ENCODE assay signal across 23 cellular contexts in the genomic region with DNA sequence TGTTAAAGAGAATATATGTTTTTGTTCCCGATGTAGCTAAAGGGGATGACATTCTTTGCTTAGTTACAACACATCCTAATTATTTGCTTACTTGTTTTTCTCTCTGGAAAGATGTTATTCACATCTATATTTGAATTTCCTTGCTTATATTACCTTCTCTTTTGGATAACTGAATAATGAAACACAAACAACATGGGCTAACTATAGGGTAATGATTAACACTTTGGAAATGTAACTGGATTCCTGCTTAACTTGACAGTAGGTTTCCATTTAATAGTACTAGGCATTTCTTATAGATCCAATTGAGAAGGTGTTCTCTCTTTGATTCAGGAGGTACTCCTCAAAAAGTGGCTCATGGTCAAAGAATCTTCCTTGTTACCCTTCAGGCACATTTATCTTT.
DNase-seq lines count a peak whose midpoint lies in the region; ATAC-seq, FAIRE-seq and TF ChIP-seq lines count a peak whose summit lies in the region.
"Had no signal": no experiment of that assay in that cellular context is flagged by ENCODE, and none has a peak within 500 bp of the region (broad histone marks: within the 10 kb centered on the region; RNA-seq: fewer than 3 reads in every experiment).

No MANE protein-coding gene starts in this region.

- WGBS in psoas muscle, 3 donors: 70 to 80% (median 77%) methylated on average over 1 of the region's 1 CpG

- no peaks in the 10 kb centered on the region for H3K27me3 ChIP-seq in psoas muscle (ENCODE audit: insufficient read depth in 3 of 3, low read length in 2 of 3)
- H3K27me3 ChIP-seq: heart right ventricle, suprapubic skin had no signal

- H3K4me3 Mint-ChIP-seq in activated T-helper 17 cell treated with anti-CD3 and anti-CD28 coated beads, Interleukin-2, amount 50 U/mL, for 72 hours: no peak overlapping the region
- H3K4me3 Mint-ChIP-seq: CD4-positive, alpha-beta memory T cell; immature natural killer cell; natural killer cell treated with Interleukin-12 subunit alpha and Interleukin-12 subunit beta and Interleukin-15 and Interleukin-18, amount 100 ng/mL, for 72 hours had no signal

- peaks cover 0 to 51% of the 10 kb centered on the region in 2 donors for H3K36me3 ChIP-seq in psoas muscle (ENCODE audit: insufficient read depth in 1 of 2, low read depth in 1 of 2)

- DNase-seq in ELR (ENCODE audit: low read depth): peak; percentile 10
- DNase-seq in RCC 7860 (ENCODE audit: low spot score): no peak
- DNase-seq in kidney glomerular epithelial cell (lab: John Stamatoyannopoulos, UW): peak; percentile 70
- no peak for DNase-seq in psoas muscle
- DNase-seq in amygdala (lab: John Stamatoyannopoulos, UW): no peak
- DNase-seq: activated CD4-positive, alpha-beta T cell treated with anti-CD3 and anti-CD28 coated beads, Interleukin-2, amount 50 U/mL, for 1 hour; activated naive CD4-positive, alpha-beta T cell treated with anti-CD3 and anti-CD28 coated beads, Interleukin-2, amount 50 U/mL, for 16 hours; activated T-cell treated with anti-CD3 and anti-CD28 coated beads for 4 hours; CD4-positive, alpha-beta memory T cell; DMS79 treated with DMSO at 0.1 percent for 48 hours; heart right ventricle; immature natural killer cell; mesendoderm; NCI-H1436; NCI-H774; T-helper 1 cell had no signal

- H3K4me1 ChIP-seq in psoas muscle: peaks cover 20% of the 10 kb centered on the region
- H3K4me1 ChIP-seq: suprapubic skin had no signal

- no peak overlapping the region for H3K27ac ChIP-seq in psoas muscle
- H3K27ac ChIP-seq: coronary artery, heart right ventricle, suprapubic skin had no signal

- TF ChIP-seq CTCF in psoas muscle (IDR thresholded peaks at IDR 0.05): no peak

- no peaks in the 10 kb centered on the region for H3K9me3 ChIP-seq in psoas muscle
- H3K9me3 ChIP-seq: heart right ventricle, suprapubic skin had no signal

- peak; percentile 68 for FAIRE-seq in RCC 7860 (lab: Jason Lieb, UNC)
- FAIRE-seq: GM18507 had no signal

- ATAC-seq in psoas muscle (peak; percentile 40 to 65 (median 57)), HG03442 (IDR thresholded peaks at IDR 0.05; ENCODE audit: unreplicated experiment) (no peak), HG03159 (IDR thresholded peaks at IDR 0.05; ENCODE audit: unreplicated experiment) (no peak)
- no peak for ATAC-seq in activated T-helper 17 cell treated with anti-CD3 and anti-CD28 coated beads, Interleukin-2, amount 50 U/mL, for 72 hours (replicated peaks)
- ATAC-seq: heart right ventricle; natural killer cell treated with Interleukin-12 subunit alpha and Interleukin-12 subunit beta and Interleukin-15 and Interleukin-18, amount 100 ng/mL, for 72 hours had no signal

- intact Hi-C loops in psoas muscle (cut with DNase I): no loop called here

- no peaks in the 10 kb centered on the region for H3K9me3 Mint-ChIP-seq in activated T-helper 17 cell treated with anti-CD3 and anti-CD28 coated beads, Interleukin-2, amount 50 U/mL, for 72 hours
- H3K9me3 Mint-ChIP-seq: CD4-positive, alpha-beta memory T cell; immature natural killer cell; natural killer cell treated with Interleukin-12 subunit alpha and Interleukin-12 subunit beta and Interleukin-15 and Interleukin-18, amount 100 ng/mL, for 72 hours had no signal

- no peaks in the 10 kb centered on the region for H3K27me3 Mint-ChIP-seq in activated T-helper 17 cell treated with anti-CD3 and anti-CD28 coated beads, Interleukin-2, amount 50 U/mL, for 72 hours
- H3K27me3 Mint-ChIP-seq: CD4-positive, alpha-beta memory T cell; natural killer cell treated with Interleukin-12 subunit alpha and Interleukin-12 subunit beta and Interleukin-15 and Interleukin-18, amount 100 ng/mL, for 72 hours had no signal

- H3K4me1 Mint-ChIP-seq in activated T-helper 17 cell treated with anti-CD3 and anti-CD28 coated beads, Interleukin-2, amount 50 U/mL, for 72 hours: no peaks in the 10 kb centered on the region

- H3K36me3 Mint-ChIP-seq in activated T-helper 17 cell treated with anti-CD3 and anti-CD28 coated beads, Interleukin-2, amount 50 U/mL, for 72 hours (ENCODE audit: low read depth): peaks cover 87% of the 10 kb centered on the region

- H3K27ac Mint-ChIP-seq in activated T-helper 17 cell treated with anti-CD3 and anti-CD28 coated beads, Interleukin-2, amount 50 U/mL, for 72 hours: no peak overlapping the region
- H3K27ac Mint-ChIP-seq: natural killer cell treated with Interleukin-12 subunit alpha and Interleukin-12 subunit beta and Interleukin-15 and Interleukin-18, amount 100 ng/mL, for 72 hours had no signal

- no peak overlapping the region for H3K4me3 ChIP-seq in psoas muscle
- H3K4me3 ChIP-seq: coronary artery, heart right ventricle, suprapubic skin had no signal

Comparison
In these comparisons a context has a peak if more than half of its experiments do, and no peak if none do; other contexts are left out.
1. DNase-seq: peak in ELR (single experiment) and kidney glomerular epithelial cell (single experiment); none in RCC 7860 (single experiment), psoas muscle (0 of 2) and amygdala (0 of 56).
2. ATAC-seq: peak in psoas muscle (4 of 4); none in HG03442 (single experiment), HG03159 (single experiment) and activated T-helper 17 cell treated with anti-CD3 and anti-CD28 coated beads, Interleukin-2, amount 50 U/mL, for 72 hours (single experiment).